ENCODE assay signal across 8 cellular contexts in genomic region chr14:64464695-64465094, GRCh38. TPM values are rescaled to one million over a fixed set of nuclear protein-coding genes. Genes with fewer than 3 reads are reported as not detected.
DNase-seq lines count a peak whose midpoint lies in the region; ATAC-seq and TF ChIP-seq lines count a peak whose summit lies in the region.

No MANE protein-coding gene starts in this region.

- H3K4me3 Mint-ChIP-seq in activated T-cell treated with anti-CD3 and anti-CD28 coated beads, Interleukin-2, amount 50 U/mL, for 4 hours, result peak overlapping the region; percentile 86
- H3K4me3 Mint-ChIP-seq in chondrocyte (ENCODE audit: unreplicated experiment), result peak overlapping the region; percentile 72
- peak overlapping the region; percentile 94 for H3K4me3 Mint-ChIP-seq in natural killer cell

- DNase-seq in activated T-cell treated with anti-CD3 and anti-CD28 coated beads, Interleukin-2, amount 50 U/mL, for 4 hours, result no peak
- no peak for DNase-seq in activated T-cell treated with anti-CD3 and anti-CD28 coated beads, Interleukin-2, amount 50 U/mL, for 48 hours
- DNase-seq in NCI-H2227 treated with DMSO at 0.1 percent for 48 hours (lab: John Stamatoyannopoulos, UW), result peak; percentile 26
- DNase-seq in chondrocyte (ENCODE audit: low spot score), result no peak
- DNase-seq in natural killer cell, result no peak
- no peak for DNase-seq in globus pallidus (ENCODE audit: low spot score)
- DNase-seq in hepatic stellate cell (ENCODE audit: low spot score), result no peak
- DNase-seq in NCI-H2196 treated with DMSO at 0.1 percent for 48 hours (lab: John Stamatoyannopoulos, UW; ENCODE audit: unreplicated experiment), result no peak

- H3K27ac Mint-ChIP-seq in chondrocyte (ENCODE audit: unreplicated experiment) (peak overlapping the region; percentile 37), natural killer cell (peak overlapping the region; percentile 89 to 92)

- peak; percentile 11 to 25 for ATAC-seq in activated T-cell treated with anti-CD3 and anti-CD28 coated beads, Interleukin-2, amount 50 U/mL, for 4 hours
- ATAC-seq in natural killer cell, result peak in 1 of 3 donors; percentile 30

- no peaks in the 10 kb centered on the region for H3K9me3 Mint-ChIP-seq in activated T-cell treated with anti-CD3 and anti-CD28 coated beads, Interleukin-2, amount 50 U/mL, for 4 hours
- H3K9me3 Mint-ChIP-seq in chondrocyte (ENCODE audit: low read depth) (no peaks in the 10 kb centered on the region), natural killer cell (no peaks in the 10 kb centered on the region)

- peaks cover 11% of the 10 kb centered on the region for H3K36me3 Mint-ChIP-seq in activated T-cell treated with anti-CD3 and anti-CD28 coated beads, Interleukin-2, amount 50 U/mL, for 4 hours (ENCODE audit: insufficient read depth)
- H3K36me3 Mint-ChIP-seq in chondrocyte (ENCODE audit: low read depth) (peaks cover 2% of the 10 kb centered on the region), natural killer cell (no peaks in the 10 kb centered on the region)

- no peaks in the 10 kb centered on the region for H3K27me3 Mint-ChIP-seq in activated T-cell treated with anti-CD3 and anti-CD28 coated beads, Interleukin-2, amount 50 U/mL, for 4 hours (ENCODE audit: low read depth)
- H3K27me3 Mint-ChIP-seq in chondrocyte (ENCODE audit: low read depth) (no peaks in the 10 kb centered on the region), natural killer cell (ENCODE audit: low read depth in 2 of 2) (no peaks in the 10 kb centered on the region)

- TF ChIP-seq CTCF in chondrocyte (IDR thresholded peaks at IDR 0.05) (no peak), natural killer cell (IDR thresholded peaks at IDR 0.05) (no peak)

- peaks cover 32% of the 10 kb centered on the region for H3K4me1 Mint-ChIP-seq in activated T-cell treated with anti-CD3 and anti-CD28 coated beads, Interleukin-2, amount 50 U/mL, for 4 hours (ENCODE audit: low read depth)
- H3K4me1 Mint-ChIP-seq in chondrocyte (ENCODE audit: low read depth) (peaks cover 12% of the 10 kb centered on the region), natural killer cell (peaks cover 39 to 45% of the 10 kb centered on the region in 2 donors)

- intact Hi-C loops in natural killer cell (cut with micrococcal nuclease), result loop anchor here (1.0 to 5.0 kb wide), 4 partner anchors 19 to 77 kb away; partner anchors contain the start of genes MTHFD1, ZBTB1 and ZBTB25

RNA-seq across cellular contexts. Expression of gene AKAP5, which starts 0.6 kb away (rescaled TPM):
- total RNA-seq in activated T-cell treated with anti-CD3 and anti-CD28 coated beads, Interleukin-2, amount 50 U/mL, for 4 hours, result under 1 TPM; 0.65 to 0.83 (median 0.69) TPM
- total RNA-seq in chondrocyte (4.2 to 9.0 TPM (median 4.3 TPM) in 3 replicates), natural killer cell (10 to 100 TPM; 11.1 to 16.3 (median 12.0) TPM)

RNA-seq across cellular contexts. Expression of gene ZBTB25, which starts 38.9 kb away (rescaled TPM):
- total RNA-seq in activated T-cell treated with anti-CD3 and anti-CD28 coated beads, Interleukin-2, amount 50 U/mL, for 4 hours, result 10 to 100 TPM; 12.8 to 13.5 (median 13.1) TPM
- total RNA-seq in chondrocyte (9.3 to 12.1 TPM (median 9.7 TPM) in 3 replicates), natural killer cell (10 to 100 TPM; 29.7 to 36.7 (median 31.1) TPM)

RNA-seq across cellular contexts. Expression of gene ZBTB1, which starts 39.9 kb away (rescaled TPM):
- 10 to 100 TPM; 24.0 to 28.5 (median 27.1) TPM for total RNA-seq in activated T-cell treated with anti-CD3 and anti-CD28 coated beads, Interleukin-2, amount 50 U/mL, for 4 hours
- 48.5 to 49.9 TPM (median 49.3 TPM) in 3 replicates for total RNA-seq in chondrocyte
- total RNA-seq in natural killer cell, result 100 to 1,000 TPM; 146 to 166 (median 151) TPM
